In genomic region chr3:169772951-169773816, GRCh38 we compare ENCODE assay signal across 8 cellular contexts. TPM values are rescaled to one million over a fixed set of nuclear protein-coding genes. Genes with fewer than 3 reads are reported as not detected.
DNase-seq lines count a peak whose midpoint lies in the region; ATAC-seq, FAIRE-seq and TF ChIP-seq lines count a peak whose summit lies in the region.

MYNN (plus strand) TSS chr3:169773396; CDS start chr3:169774296, 900 bp downstream.

- H4K20me1 ChIP-seq in H1 (replicated peaks in 1 of 2; ENCODE audit: control insufficient read depth in 1 of 2, insufficient read depth in 2 of 2, low read length in 2 of 2) = peaks cover 0 to 2% of the 10 kb centered on the region in 2 experiments

- H3K4me2 ChIP-seq in H1 (ENCODE audit: insufficient read depth in 1 of 2, low read depth in 2 of 2, low read length in 2 of 2) (peak within 1 kb of the TSS; percentile 21 to 74), mesendoderm (ENCODE audit: low read length) (peak within 1 kb of the TSS; percentile 99)

- no peak within 1 kb of the TSS for H3K23ac ChIP-seq in H1 (ENCODE audit: insufficient read length)
- peak within 1 kb of the TSS; percentile 87 for H3K23ac ChIP-seq in mesendoderm (ENCODE audit: low read length)

- no peak within 1 kb of the TSS for H2BK12ac ChIP-seq in H1 (ENCODE audit: low read depth, low read length)

- peak; percentile 85 to 95 (median 92) for DNase-seq in CD8-positive, alpha-beta memory T cell
- DNase-seq in HS-27A (ENCODE audit: low read depth) (peak; percentile 83), NOMO-1 (lab: John Stamatoyannopoulos, UW; ENCODE audit: unreplicated experiment in 2 of 2) (peak; percentile 92 to 96), H1 (ENCODE audit: low read depth in 1 of 2, low spot score in 2 of 2) (peak; percentile 60 to 93), mesendoderm (peak; percentile 96)
- peak; percentile 85 for DNase-seq in activated CD8-positive, alpha-beta memory T cell treated with anti-CD3 and anti-CD28 coated beads for 4 hours (ENCODE audit: low read depth in 2 of 2)
- peak; percentile 71 for DNase-seq in stimulated activated CD8-positive, alpha-beta memory T cell treated with anti-CD3 and anti-CD28 coated beads, Interleukin-15, amount 100 ng/mL, for 24 hours (ENCODE audit: low read depth)

- H3K14ac ChIP-seq in H1 (ENCODE audit: insufficient read length) = no peak within 1 kb of the TSS

- peak; percentile 87 to 95 for TF ChIP-seq POLR2A in H1 (IDR thresholded peaks at IDR 0.05; ENCODE audit: control extremely low read depth in 1 of 2, low read depth in 2 of 2, low read length in 2 of 2)

- peaks cover 7% of the 10 kb centered on the region for H3K36me3 ChIP-seq in CD8-positive, alpha-beta memory T cell (ENCODE audit: insufficient read depth, low read length)
- peaks cover 0 to 31% (median 6%) of the 10 kb centered on the region in 4 experiments; a peak in 5 of 8 replicates for H3K36me3 ChIP-seq in H1 (ENCODE audit: control insufficient read depth in 2 of 4, insufficient read depth in 4 of 4, low read length in 3 of 4)
- no peaks in the 10 kb centered on the region for H3K36me3 ChIP-seq in mesendoderm (ENCODE audit: control insufficient read depth, insufficient read depth, low read length)

- no peak for FAIRE-seq in H1 (lab: Jason Lieb, UNC)

- H2BK20ac ChIP-seq in H1 (ENCODE audit: low read length) = no peak within 1 kb of the TSS

- no peak for TF ChIP-seq CTCF in H1 (IDR thresholded peaks at IDR 0.05; ENCODE audit: control extremely low read depth in 1 of 3, insufficient read depth in 1 of 3, low read depth in 1 of 3, low read length in 3 of 3)

- peak within 1 kb of the TSS; percentile 83 for H2AFZ ChIP-seq in H1 (ENCODE audit: low read length)

- H3K9me3 ChIP-seq in CD8-positive, alpha-beta memory T cell (ENCODE audit: low read length) = no peaks in the 10 kb centered on the region
- no peaks in the 10 kb centered on the region for H3K9me3 ChIP-seq in H1 (ENCODE audit: insufficient read depth in 2 of 2, low read depth in 1 of 2, low read length in 1 of 2)

- H3K4me1 Mint-ChIP-seq in CD8-positive, alpha-beta memory T cell = peaks cover 53 to 73% (median 72%) of the 10 kb centered on the region in 3 donors

- peak within 1 kb of the TSS; percentile 100 for H3K27ac ChIP-seq in CD8-positive, alpha-beta memory T cell (ENCODE audit: low read depth, low read length)
- H3K27ac ChIP-seq in H1 (ENCODE audit: low read depth, low read length) (peak within 1 kb of the TSS; percentile 96), mesendoderm (ENCODE audit: low read depth, low read length) (peak within 1 kb of the TSS; percentile 78)

- peak within 1 kb of the TSS; percentile 100 for H3K4me3 ChIP-seq in CD8-positive, alpha-beta memory T cell (ENCODE audit: low read length)
- H3K4me3 ChIP-seq in H1 (ENCODE audit: extremely low read depth in 1 of 4, insufficient read depth in 2 of 4, low read depth in 3 of 4, low read length in 4 of 4) (peak within 1 kb of the TSS; percentile 44 to 91 (median 91)), mesendoderm (ENCODE audit: low read length) (peak within 1 kb of the TSS; percentile 96)

- H3K9me3 Mint-ChIP-seq in CD8-positive, alpha-beta memory T cell = peaks cover 0 to 8% (median 0%) of the 10 kb centered on the region in 5 donors

- peaks cover 0 to 65% (median 12%) of the 10 kb centered on the region in 3 donors for H3K36me3 Mint-ChIP-seq in CD8-positive, alpha-beta memory T cell

- peak within 1 kb of the TSS; percentile 82 for H4K5ac ChIP-seq in H1 (ENCODE audit: insufficient read length, low read depth, low read length)
- H4K5ac ChIP-seq in mesendoderm (ENCODE audit: low read length) = no peak within 1 kb of the TSS

- no peak within 1 kb of the TSS for H3K4ac ChIP-seq in H1 (replicated peaks; ENCODE audit: insufficient read length, low read depth, low read length)
- peak within 1 kb of the TSS; percentile 99 for H3K4ac ChIP-seq in mesendoderm (ENCODE audit: low read depth, low read length)

- H2BK5ac ChIP-seq in H1 (ENCODE audit: low read depth, low read length) (peak within 1 kb of the TSS; percentile 92), mesendoderm (ENCODE audit: low read length) (peak within 1 kb of the TSS; percentile 24)

- WGBS in H1 (ENCODE audit: extremely low coverage in 1 of 2, insufficient coverage in 1 of 2, insufficient read length in 1 of 2, insufficient replicate concordance in 2 of 2, low coverage in 1 of 2, low lambda C conversion rate in 2 of 2, missing lambda C conversion rate in 1 of 2), 2 experiments = 1% methylated on average over 51 of the region's 59 CpGs; no CpG with 5 or more reads in 1 of the 2 experiments
- WGBS in mesendoderm (ENCODE audit: extremely low coverage, insufficient coverage, low lambda C conversion rate) = no CpG with 5 or more reads among the region's 59 CpGs

- TF ChIP-seq RAD21 in H1 (IDR thresholded peaks at IDR 0.05 in 1 of 2, conservative IDR thresholded peaks at IDR 0.05 in 1 of 2; ENCODE audit: low read depth in 2 of 2, low read length in 2 of 2) = no peak

- no peak for TF ChIP-seq EP300 in H1 (IDR thresholded peaks at IDR 0.05; ENCODE audit: borderline replicate concordance in 1 of 2, low read depth in 2 of 2, low read length in 2 of 2)

- H3K23me2 ChIP-seq in H1 (ENCODE audit: low read depth, low read length) = no peaks in the 10 kb centered on the region

- H2BK120ac ChIP-seq in H1 (replicated peaks; ENCODE audit: low read depth, low read length) (no peak within 1 kb of the TSS), mesendoderm (ENCODE audit: low read depth, low read length) (no peak within 1 kb of the TSS)

- H3K79me2 ChIP-seq in H1 (ENCODE audit: control insufficient read depth in 1 of 2, insufficient read depth in 2 of 2, low read length in 2 of 2) (peaks cover 0 to 44% of the 10 kb centered on the region in 2 experiments; a peak in 3 of 4 replicates), mesendoderm (ENCODE audit: control insufficient read depth, insufficient read depth, low read length) (peaks cover 13% of the 10 kb centered on the region)

- POLR2A ChIA-PET in CD8-positive, alpha-beta memory T cell (lab: Charles Lee) = interaction anchor here (0.6 to 2.7 kb wide), 8 partner anchors 10 to 1097 kb away, joined by 3 to 31 read pairs (median 6); partner anchors contain the start of genes PHC3, RPL22L1, SEC62 and SKIL
- POLR2A ChIA-PET in H1 (lab: Charles Lee; ENCODE audit: partially characterized antibody) = interaction anchor here (0.5 to 3.5 kb wide), 11 partner anchors 10 to 492 kb away, joined by 3 to 30 read pairs (median 3); partner anchors contain the start of genes LRRC34, LRRIQ4 and TERC

- H3K9ac ChIP-seq in H1 (replicated peaks in 1 of 4; ENCODE audit: extremely low read depth in 1 of 4, low read depth in 3 of 4, low read length in 3 of 4) (peak within 1 kb of the TSS; percentile 82 to 92 (median 84)), mesendoderm (ENCODE audit: low read length) (peak within 1 kb of the TSS; percentile 85)

- H3K27ac Mint-ChIP-seq in CD8-positive, alpha-beta memory T cell = peak within 1 kb of the TSS; percentile 97 to 100 (median 100)

- no peaks in the 10 kb centered on the region for H3K27me3 ChIP-seq in CD8-positive, alpha-beta memory T cell (ENCODE audit: insufficient read depth, low read length, poor library complexity, severe bottlenecking)
- H3K27me3 ChIP-seq in H1 (replicated peaks in 1 of 4; ENCODE audit: control insufficient read depth in 3 of 4, extremely low read depth in 1 of 4, insufficient read depth in 3 of 4, low read length in 3 of 4) = no peaks in the 10 kb centered on the region
- no peaks in the 10 kb centered on the region for H3K27me3 ChIP-seq in mesendoderm (ENCODE audit: insufficient read depth, low read length, poor library complexity)

- peak; percentile 76 for ATAC-seq in GM19463 (IDR thresholded peaks at IDR 0.05; ENCODE audit: unreplicated experiment)

- H3K79me1 ChIP-seq in H1 (ENCODE audit: low read depth, low read length) (no peaks in the 10 kb centered on the region; the same call in 1 of the 2 replicates), mesendoderm (ENCODE audit: low read length) (peaks cover 4% of the 10 kb centered on the region)

- H2BK15ac ChIP-seq in H1 (ENCODE audit: low read length) = 0 out of 2 replicates have a peak within 1 kb of the TSS, but pooled peaks have one; percentile 65
- no peak within 1 kb of the TSS for H2BK15ac ChIP-seq in mesendoderm (replicated peaks; ENCODE audit: low read depth)

- peaks cover 25% of the 10 kb centered on the region for H3K4me1 ChIP-seq in CD8-positive, alpha-beta memory T cell (ENCODE audit: insufficient read depth, low read length)
- peaks cover 0 to 3% (median 1%) of the 10 kb centered on the region in 4 experiments; a peak in 1 of 7 replicates for H3K4me1 ChIP-seq in H1 (replicated peaks in 1 of 4; ENCODE audit: control insufficient read depth in 3 of 4, insufficient read depth in 4 of 4, low read length in 3 of 4)
- peaks cover 1% of the 10 kb centered on the region for H3K4me1 ChIP-seq in mesendoderm (ENCODE audit: control insufficient read depth, low read depth, low read length)

- H3K56ac ChIP-seq in H1 (replicated peaks; ENCODE audit: insufficient read length, low read depth, low read length) = peak within 1 kb of the TSS; percentile 94
- peak within 1 kb of the TSS; percentile 99 for H3K56ac ChIP-seq in mesendoderm (ENCODE audit: low read length)

- H3K4me3 Mint-ChIP-seq in CD8-positive, alpha-beta memory T cell = peak within 1 kb of the TSS; percentile 94 to 100 (median 99)

- peak within 1 kb of the TSS; percentile 97 for H4K8ac ChIP-seq in H1 (ENCODE audit: extremely low read depth, insufficient read depth, low read length)
- no peak within 1 kb of the TSS for H4K8ac ChIP-seq in mesendoderm (ENCODE audit: low read depth, low read length)

- CTCF ChIA-PET in CD8-positive, alpha-beta memory T cell (lab: Charles Lee) = interaction anchor here (1.0 to 3.7 kb wide), 4 partner anchors 8 to 193 kb away, joined by 4 to 23 read pairs (median 8); partner anchors contain the start of genes SEC62 and TERC
- CTCF ChIA-PET in H1 (lab: Charles Lee; ENCODE audit: partially characterized antibody) = interaction anchor here (0.6 to 1.8 kb wide), 5 partner anchors 9 to 39 kb away, joined by 3 to 7 read pairs (median 3); partner anchors contain the start of gene TERC

- H4K91ac ChIP-seq in H1 (replicated peaks; ENCODE audit: insufficient read length, low read length) = peak within 1 kb of the TSS; percentile 31

- peak within 1 kb of the TSS; percentile 88 for H3K18ac ChIP-seq in H1 (ENCODE audit: extremely low read depth, low read length)
- peak within 1 kb of the TSS; percentile 60 for H3K18ac ChIP-seq in mesendoderm (ENCODE audit: low read length)

- no peak within 1 kb of the TSS for H2AK5ac ChIP-seq in H1 (ENCODE audit: low read depth, low read length)
- peak within 1 kb of the TSS; percentile 80 for H2AK5ac ChIP-seq in mesendoderm (ENCODE audit: low read length)

- H3K27me3 Mint-ChIP-seq in CD8-positive, alpha-beta memory T cell = peaks cover 0 to 13% of the 10 kb centered on the region in 2 donors

RNA-seq across cellular contexts. Expression of gene MYNN, which starts in this region (rescaled TPM):
- total RNA-seq in CD8-positive, alpha-beta memory T cell = 10 to 100 TPM; 18.3 to 19.2 TPM
- 16.5 TPM for polyA plus RNA-seq in CD8-positive, alpha-beta memory T cell
- total RNA-seq in H1 (2021; fragmentation: NEBNext Ultra II Directional; extraction: Animal tissue kit (Norgen Biotek cat#: 25700)) = 13.9 and 15.2 TPM in 2 replicates
- 3.6 and 7.3 TPM in 2 replicates for polyA plus RNA-seq in H1 (2011; rRNA removed)
- 8.8 TPM for polyA plus RNA-seq in H1 (2011; cell fraction: cytosol; rRNA removed)
- 6.2 TPM for polyA plus RNA-seq in H1 (2011; cell fraction: nucleus; rRNA removed)
- 10.1 to 14.0 TPM (median 11.3 TPM) in 4 replicates for polyA plus RNA-seq in H1 (2012, experiment 1 of 2)
- 0.71 TPM for polyA plus RNA-seq in H1 (2012, experiment 2 of 2)
- 11.6 TPM for polyA plus RNA-seq in H1 (2013, experiment 1 of 2)
- polyA plus RNA-seq in H1 (2013, experiment 2 of 2) = 10.1 TPM
- 18.1 and 36.8 TPM in 2 replicates for polyA minus RNA-seq in H1 (2011; rRNA and poly(A)+ RNA removed)
- 12.3 TPM for polyA minus RNA-seq in H1 (2011; cell fraction: cytosol; rRNA and poly(A)+ RNA removed)
- polyA minus RNA-seq in H1 (2011; cell fraction: nucleus; rRNA and poly(A)+ RNA removed) = 19.1 TPM
- 12.7 TPM for polyA plus RNA-seq in mesendoderm (2013, experiment 1 of 2)
- 12.4 TPM for polyA plus RNA-seq in mesendoderm (2013, experiment 2 of 2)

Comparison
In these comparisons a context has a peak if more than half of its experiments do, and no peak if none do; other contexts are left out.
1. Peak in every context shown above with its lines: DNase-seq, ATAC-seq, H3K4me3 ChIP-seq and H3K27ac ChIP-seq.